Comparison of ENCODE assay signal across 17 cellular contexts in genomic region chr17:80100035-80100323, GRCh38. TPM values are rescaled to one million over a fixed set of nuclear protein-coding genes. Genes with fewer than 3 reads are reported as not detected.
A peak's percentile ranks its signal among the peaks of the same experiment; 100 is the strongest.
DNase-seq lines count a peak whose midpoint lies in the region; ATAC-seq and TF ChIP-seq lines count a peak whose summit lies in the region.
"Had no signal": no experiment of that assay in that cellular context is flagged by ENCODE, and none has a peak within 500 bp of the region (broad histone marks: within the 10 kb centered on the region; RNA-seq: fewer than 3 reads in every experiment).

No MANE protein-coding gene starts in this region.

- peak overlapping the region; percentile 88 for H3K4me3 Mint-ChIP-seq in CD4-positive, alpha-beta T cell
- H3K4me3 Mint-ChIP-seq in GM23338 (no peak overlapping the region), nephron (peak overlapping the region; percentile 41 to 90 (median 60))
- peak overlapping the region; percentile 81 for H3K4me3 Mint-ChIP-seq in activated T-helper 17 cell treated with anti-CD3 and anti-CD28 coated beads, Interleukin-2, amount 50 U/mL, for 72 hours

- no peaks in the 10 kb centered on the region for H3K9me3 Mint-ChIP-seq in CD4-positive, alpha-beta T cell
- no peaks in the 10 kb centered on the region; the same call in 2 of the 3 replicates for H3K9me3 Mint-ChIP-seq in GM23338
- H3K9me3 Mint-ChIP-seq in activated T-helper 17 cell treated with anti-CD3 and anti-CD28 coated beads, Interleukin-2, amount 50 U/mL, for 72 hours = no peaks in the 10 kb centered on the region
- no peaks in the 10 kb centered on the region for H3K9me3 Mint-ChIP-seq in nephron

- no peak for DNase-seq in CD4-positive, alpha-beta T cell
- DNase-seq in GM23338 (ENCODE audit: low spot score) (no peak), NCI-H526 (lab: John Stamatoyannopoulos, UW) (no peak)
- DNase-seq: activated naive CD4-positive, alpha-beta T cell; BE2C; DMS53; effector CD8-positive, alpha-beta T cell; left colon; NCI-H1436 treated with DMSO at 0.1 percent for 48 hours; substantia nigra; T1000 had no signal

- H3K4me3 ChIP-seq in GM23338 = no peak overlapping the region
- H3K4me3 ChIP-seq: breast epithelium had no signal

- no peaks in the 10 kb centered on the region for H4K20me1 ChIP-seq in GM23338 (replicated peaks; ENCODE audit: insufficient read depth)

- H3K4me1 Mint-ChIP-seq in CD4-positive, alpha-beta T cell (ENCODE audit: low read depth) = peaks cover 35% of the 10 kb centered on the region
- peaks cover 22% of the 10 kb centered on the region for H3K4me1 Mint-ChIP-seq in GM23338
- peaks cover 19% of the 10 kb centered on the region for H3K4me1 Mint-ChIP-seq in activated T-helper 17 cell treated with anti-CD3 and anti-CD28 coated beads, Interleukin-2, amount 50 U/mL, for 72 hours
- H3K4me1 Mint-ChIP-seq in nephron = peaks cover 33% of the 10 kb centered on the region

- H3K27ac ChIP-seq in CD4-positive, alpha-beta T cell (ENCODE audit: low read depth, low read length) = no peak overlapping the region
- H3K27ac ChIP-seq in GM23338 (ENCODE audit: low read depth) = no peak overlapping the region
- H3K27ac ChIP-seq: psoas muscle had no signal

- intact Hi-C loops in CD4-positive, alpha-beta T cell (cut with DNase I, micrococcal nuclease) = loop anchor here (5.0 to 10.0 kb wide), 6 partner anchors 47 to 1995 kb away; partner anchors contain the start of genes CCDC40 (in 1 of the 2), EIF4A3 (in 1 of the 2), FASN (in 1 of the 2) and RPTOR (in 1 of the 2)

- peaks cover 10% of the 10 kb centered on the region; the same call in 1 of the 2 replicates for H3K4me1 ChIP-seq in GM23338 (ENCODE audit: insufficient read depth)

- H3K9me3 ChIP-seq in CD4-positive, alpha-beta T cell (ENCODE audit: control insufficient read depth, low read length) = no peaks in the 10 kb centered on the region
- H3K9me3 ChIP-seq: BE2C, breast epithelium, psoas muscle had no signal

- CTCF ChIA-PET in CD4-positive, alpha-beta T cell (lab: Charles Lee) = interaction anchor here (0.7 to 2.8 kb wide), 4 partner anchors 10 to 153 kb away, joined by 3 to 23 read pairs (median 5); no protein-coding TSS in a partner anchor

- TF ChIP-seq CTCF in CD4-positive, alpha-beta T cell (IDR thresholded peaks at IDR 0.05) = no peak
- no peak for TF ChIP-seq CTCF in GM23338 (conservative IDR thresholded peaks at IDR 0.05; ENCODE audit: low read depth in 2 of 2)
- TF ChIP-seq CTCF in nephron (IDR thresholded peaks at IDR 0.05; ENCODE audit: unreplicated experiment in 3 of 3) = no peak

- POLR2A ChIA-PET in CD4-positive, alpha-beta T cell (lab: Charles Lee) = no interaction called here

- H3K36me3 ChIP-seq in GM23338 (ENCODE audit: insufficient read depth) = no peaks in the 10 kb centered on the region
- H3K36me3 ChIP-seq: BE2C, breast epithelium had no signal

- no peaks in the 10 kb centered on the region for H3K27me3 ChIP-seq in CD4-positive, alpha-beta T cell (ENCODE audit: control insufficient read depth, insufficient read depth, low read length)
- H3K27me3 ChIP-seq in GM23338 (ENCODE audit: insufficient read depth) = peaks cover 8% of the 10 kb centered on the region; the same call in 1 of the 2 replicates
- H3K27me3 ChIP-seq: BE2C, breast epithelium had no signal

- no peaks in the 10 kb centered on the region for H3K27me3 Mint-ChIP-seq in CD4-positive, alpha-beta T cell
- H3K27me3 Mint-ChIP-seq in GM23338 (ENCODE audit: insufficient read depth, low read depth, poor library complexity) = peaks cover 17% of the 10 kb centered on the region
- no peaks in the 10 kb centered on the region for H3K27me3 Mint-ChIP-seq in activated T-helper 17 cell treated with anti-CD3 and anti-CD28 coated beads, Interleukin-2, amount 50 U/mL, for 72 hours
- peaks cover 10% of the 10 kb centered on the region for H3K27me3 Mint-ChIP-seq in nephron (ENCODE audit: low read depth)

- no peaks in the 10 kb centered on the region for H3K9me2 ChIP-seq in GM23338 (ENCODE audit: insufficient read depth)

- ATAC-seq in CD4-positive, alpha-beta T cell (ENCODE audit: poor library complexity) = no peak
- ATAC-seq in GM23338 (no peak), GM18858 (IDR thresholded peaks at IDR 0.05; ENCODE audit: unreplicated experiment) (no peak), HG02623 (IDR thresholded peaks at IDR 0.05; ENCODE audit: unreplicated experiment) (no peak)
- ATAC-seq in activated T-helper 17 cell treated with anti-CD3 and anti-CD28 coated beads, Interleukin-2, amount 50 U/mL, for 72 hours (replicated peaks) = no peak
- ATAC-seq: left colon, psoas muscle had no signal

- H3K4me2 ChIP-seq in GM23338 = no peak overlapping the region

- H3K27ac Mint-ChIP-seq in CD4-positive, alpha-beta T cell = peak overlapping the region; percentile 76
- H3K27ac Mint-ChIP-seq in GM23338 (no peak overlapping the region), nephron (peak overlapping the region in 1 of 3 experiments; percentile 75)
- H3K27ac Mint-ChIP-seq in activated T-helper 17 cell treated with anti-CD3 and anti-CD28 coated beads, Interleukin-2, amount 50 U/mL, for 72 hours = peak overlapping the region; percentile 80

- H2AFZ ChIP-seq in GM23338 = 0 out of 2 replicates have a peak overlapping the region, but pooled peaks have one; percentile 63

- H3F3A ChIP-seq in GM23338 (replicated peaks; ENCODE audit: low read depth) = 0 out of 2 replicates have a peak, but pooled peaks cover 4% of the 10 kb centered on the region

- H3K36me3 Mint-ChIP-seq in CD4-positive, alpha-beta T cell (ENCODE audit: low read depth) = peaks cover 5% of the 10 kb centered on the region
- H3K36me3 Mint-ChIP-seq in GM23338 (ENCODE audit: low read depth) (no peaks in the 10 kb centered on the region; the same call in 2 of the 3 replicates), nephron (ENCODE audit: low read depth) (no peaks in the 10 kb centered on the region)
- H3K36me3 Mint-ChIP-seq in activated T-helper 17 cell treated with anti-CD3 and anti-CD28 coated beads, Interleukin-2, amount 50 U/mL, for 72 hours (ENCODE audit: low read depth) = no peaks in the 10 kb centered on the region

- H3K79me2 ChIP-seq in GM23338 (replicated peaks; ENCODE audit: insufficient read depth) = 0 out of 2 replicates have a peak, but pooled peaks cover 5% of the 10 kb centered on the region

TF ChIP-seq in GM23338, 12 proteins besides CTCF, POLR2A, EP300 and RAD21:
- TF ChIP-seq ETS1 (IDR thresholded peaks at IDR 0.05) (no peak), ZNF114 (CRISPR knock-in tag; IDR thresholded peaks at IDR 0.05) (no peak), EZH2phosphoT487 (IDR thresholded peaks at IDR 0.05; ENCODE audit: unreplicated experiment) (no peak), CREB1 (CRISPR knock-in tag; IDR thresholded peaks at IDR 0.05; ENCODE audit: low read depth) (no peak), EZH2 (IDR thresholded peaks at IDR 0.05; ENCODE audit: low read depth, unreplicated experiment) (no peak)

RNA-seq across cellular contexts. Expression of gene GAA, which starts 1.4 kb away (rescaled TPM):
- total RNA-seq in CD4-positive, alpha-beta T cell = 10 to 100 TPM; 22.2 to 22.4 TPM
- 77.4 and 98.1 TPM in 2 replicates for total RNA-seq in GM23338 (2014; rRNA removed; shearing (Covaris generic))
- polyA plus RNA-seq in GM23338 (2016; fragmentation: Nextera tagmentation; extraction: Ambion mirVana) = 72.5 and 73.9 TPM in 2 replicates
- 10 to 100 TPM; 15.0 to 33.0 TPM for total RNA-seq in activated T-helper 17 cell treated with anti-CD3 and anti-CD28 coated beads, Interleukin-2, amount 50 U/mL, for 72 hours

RNA-seq across cellular contexts. Expression of gene EIF4A3, which starts 46.9 kb away (rescaled TPM):
- total RNA-seq in CD4-positive, alpha-beta T cell = 10 to 100 TPM; 79.6 to 79.7 TPM
- total RNA-seq in GM23338 (2014; rRNA removed; shearing (Covaris generic)) = 146 and 168 TPM in 2 replicates
- 147 and 156 TPM in 2 replicates for polyA plus RNA-seq in GM23338 (2016; fragmentation: Nextera tagmentation; extraction: Ambion mirVana)
- total RNA-seq in activated T-helper 17 cell treated with anti-CD3 and anti-CD28 coated beads, Interleukin-2, amount 50 U/mL, for 72 hours = 100 to 1,000 TPM; 141 to 182 TPM
